ENCODE assay signal across 33 cellular contexts in genomic region chr22:43734370-43735005, GRCh38.
DNase-seq lines count a peak whose midpoint lies in the region; ATAC-seq and TF ChIP-seq lines count a peak whose summit lies in the region.
"Had no signal": no experiment of that assay in that cellular context is flagged by ENCODE, and none has a peak within 500 bp of the region (broad histone marks: within the 10 kb centered on the region; RNA-seq: fewer than 3 reads in every experiment).

No MANE protein-coding gene starts in this region.

- no peaks in the 10 kb centered on the region for H3K4me1 ChIP-seq in mesendoderm (ENCODE audit: control insufficient read depth, low read depth, low read length)
- H3K4me1 ChIP-seq: BLaER1 treated with 17β-estradiol and CSF1 and Interleukin-3, amounts not matched to agents 10 nM and 100 nM; colonic mucosa; heart right ventricle; lower lobe of right lung; stomach had no signal

- no peaks in the 10 kb centered on the region for H3K36me3 ChIP-seq in mesendoderm (ENCODE audit: control insufficient read depth, insufficient read depth, low read length)
- H3K36me3 ChIP-seq: BLaER1 treated with 17β-estradiol and CSF1 and Interleukin-3, amounts not matched to agents 10 nM and 100 nM; colonic mucosa; heart right ventricle; lower lobe of right lung; MG63; stomach; tibial nerve had no signal

- no peak overlapping the region for H3K27ac ChIP-seq in mesendoderm (ENCODE audit: low read depth, low read length)
- H3K27ac ChIP-seq: BLaER1 treated with 17β-estradiol and CSF1 and Interleukin-3, amounts not matched to agents 10 nM and 100 nM; colonic mucosa; HL-60; lower lobe of right lung; stomach had no signal

- H2BK120ac ChIP-seq in mesendoderm (ENCODE audit: low read depth, low read length) = no peak overlapping the region

- no peaks in the 10 kb centered on the region for H3K9me3 Mint-ChIP-seq in CD14-positive monocyte
- H3K9me3 Mint-ChIP-seq in activated CD8-positive, alpha-beta memory T cell treated with anti-CD3 and anti-CD28 coated beads, Interleukin-2, amount 10 ng/mL, durations not matched to agents 7 days and 5 days (ENCODE audit: low read depth) = no peaks in the 10 kb centered on the region
- H3K9me3 Mint-ChIP-seq: H9, natural killer cell had no signal

- CTCF ChIA-PET in activated CD8-positive, alpha-beta memory T cell treated with anti-CD3 and anti-CD28 coated beads, Interleukin-2, amount 10 ng/mL, durations not matched to agents 7 days and 5 days (lab: Charles Lee) = no interaction called here

- no peak overlapping the region for H2AK5ac ChIP-seq in mesendoderm (ENCODE audit: low read length)

- no peaks in the 10 kb centered on the region for H3K27me3 ChIP-seq in mesendoderm (ENCODE audit: insufficient read depth, low read length, poor library complexity)
- H3K27me3 ChIP-seq: BLaER1 treated with 17β-estradiol and CSF1 and Interleukin-3, amounts not matched to agents 10 nM and 100 nM; colonic mucosa; MG63; stomach; tibial nerve had no signal

- peak; percentile 31 for DNase-seq in Ammon's horn (ENCODE audit: low spot score)
- DNase-seq in LNCaP clone FGC (ENCODE audit: low read depth) = peak; percentile 66
- peak; percentile 20 for DNase-seq in dedifferentiated amniotic fluid mesenchymal stem cell (ENCODE audit: extremely low spot score)
- DNase-seq in mesendoderm = peak; percentile 16
- DNase-seq in NCI-H1930 (lab: John Stamatoyannopoulos, UW) = no peak
- DNase-seq in CD14-positive monocyte (ENCODE audit: low spot score) = no peak
- DNase-seq in activated CD8-positive, alpha-beta memory T cell treated with anti-CD3 and anti-CD28 coated beads, Interleukin-2, amount 10 ng/mL, durations not matched to agents 7 days and 5 days = no peak
- DNase-seq: activated CD4-positive, alpha-beta T cell treated with anti-CD3 and anti-CD28 coated beads for 4 hours; activated effector memory CD4-positive, alpha-beta T cell treated with Interleukin-2 at 50 U/mL for 16 hours; anterior cingulate cortex; colonic mucosa; COR-L47; effector memory CD4-positive, alpha-beta T cell; erythroblast; foreskin fibroblast; H9; heart right ventricle; KG1; kidney glomerular epithelial cell; lower lobe of right lung; MG63; natural killer cell; NCI-H1436 treated with DMSO at 0.1 percent for 48 hours; NCI-H510A treated with DMSO at 0.1 percent for 48 hours; stimulated activated CD4-positive, alpha-beta T cell treated with anti-CD3 and anti-CD28 coated beads, Interleukin-4, amount 100 ng/mL, for 1 hour; stomach; T-helper 9 cell had no signal

- no peaks in the 10 kb centered on the region for H3K79me1 ChIP-seq in mesendoderm (ENCODE audit: low read length)

- no peaks in the 10 kb centered on the region for H3K36me3 Mint-ChIP-seq in CD14-positive monocyte
- H3K36me3 Mint-ChIP-seq in activated CD8-positive, alpha-beta memory T cell treated with anti-CD3 and anti-CD28 coated beads, Interleukin-2, amount 10 ng/mL, durations not matched to agents 7 days and 5 days = no peaks in the 10 kb centered on the region
- H3K36me3 Mint-ChIP-seq: activated naive CD8-positive, alpha-beta T cell; natural killer cell had no signal

- no peak overlapping the region for H4K8ac ChIP-seq in mesendoderm (ENCODE audit: low read depth, low read length)

- no peak overlapping the region for H3K23ac ChIP-seq in mesendoderm (ENCODE audit: low read length)

- H3K4me3 ChIP-seq in LNCaP clone FGC (ENCODE audit: low read depth, low read length) (no peak overlapping the region), mesendoderm (ENCODE audit: low read length) (no peak overlapping the region)
- H3K4me3 ChIP-seq: BLaER1 treated with 17β-estradiol and CSF1 and Interleukin-3, amounts not matched to agents 10 nM and 100 nM; colonic mucosa; heart right ventricle; lower lobe of right lung; MG63; stomach; tibial nerve had no signal

- H2BK5ac ChIP-seq in mesendoderm (ENCODE audit: low read length) = no peak overlapping the region

- no peak overlapping the region for H3K27ac Mint-ChIP-seq in CD14-positive monocyte
- H3K27ac Mint-ChIP-seq in activated CD8-positive, alpha-beta memory T cell treated with anti-CD3 and anti-CD28 coated beads, Interleukin-2, amount 10 ng/mL, durations not matched to agents 7 days and 5 days = no peak overlapping the region
- H3K27ac Mint-ChIP-seq: activated naive CD8-positive, alpha-beta T cell; H9; natural killer cell had no signal

- H3K79me2 ChIP-seq in mesendoderm (ENCODE audit: control insufficient read depth, insufficient read depth, low read length) = no peaks in the 10 kb centered on the region

- no peaks in the 10 kb centered on the region for H3K4me1 Mint-ChIP-seq in CD14-positive monocyte
- no peaks in the 10 kb centered on the region for H3K4me1 Mint-ChIP-seq in activated CD8-positive, alpha-beta memory T cell treated with anti-CD3 and anti-CD28 coated beads, Interleukin-2, amount 10 ng/mL, durations not matched to agents 7 days and 5 days
- H3K4me1 Mint-ChIP-seq: H9, natural killer cell had no signal

- H2BK15ac ChIP-seq in mesendoderm (replicated peaks; ENCODE audit: low read depth) = no peak overlapping the region

- no peak overlapping the region for H3K4me2 ChIP-seq in mesendoderm (ENCODE audit: low read length)
- H3K4me2 ChIP-seq: BLaER1 treated with 17β-estradiol and CSF1 and Interleukin-3, amounts not matched to agents 10 nM and 100 nM had no signal

- WGBS in mesendoderm (ENCODE audit: extremely low coverage, insufficient coverage, low lambda C conversion rate) = no CpG with 5 or more reads among the region's 5 CpGs

- peaks cover 0 to 8% (median 4%) of the 10 kb centered on the region in 3 donors for H3K27me3 Mint-ChIP-seq in CD14-positive monocyte (ENCODE audit: low read depth in 3 of 3)
- peaks cover 3% of the 10 kb centered on the region for H3K27me3 Mint-ChIP-seq in activated CD8-positive, alpha-beta memory T cell treated with anti-CD3 and anti-CD28 coated beads, Interleukin-2, amount 10 ng/mL, durations not matched to agents 7 days and 5 days
- H3K27me3 Mint-ChIP-seq: activated naive CD8-positive, alpha-beta T cell had no signal

- H3K56ac ChIP-seq in mesendoderm (ENCODE audit: low read length) = no peak overlapping the region

- H3K4me3 Mint-ChIP-seq in CD14-positive monocyte = no peak overlapping the region
- H3K4me3 Mint-ChIP-seq in activated CD8-positive, alpha-beta memory T cell treated with anti-CD3 and anti-CD28 coated beads, Interleukin-2, amount 10 ng/mL, durations not matched to agents 7 days and 5 days = no peak overlapping the region
- H3K4me3 Mint-ChIP-seq: activated naive CD8-positive, alpha-beta T cell; H9; natural killer cell had no signal

- no peak overlapping the region for H4K5ac ChIP-seq in mesendoderm (ENCODE audit: low read length)

- H3K4ac ChIP-seq in mesendoderm (ENCODE audit: low read depth, low read length) = no peak overlapping the region

- no peak overlapping the region for H3K18ac ChIP-seq in mesendoderm (ENCODE audit: low read length)

- ATAC-seq in activated CD8-positive, alpha-beta memory T cell treated with anti-CD3 and anti-CD28 coated beads, Interleukin-2, amount 10 ng/mL, durations not matched to agents 7 days and 5 days = no peak
- ATAC-seq in HG03175 (IDR thresholded peaks at IDR 0.05; ENCODE audit: unreplicated experiment) = no peak
- ATAC-seq: heart right ventricle, lower lobe of right lung, natural killer cell, Panc1 had no signal

- intact Hi-C loops in CD14-positive monocyte (cut with micrococcal nuclease) = no loop called here

- H3K9ac ChIP-seq in mesendoderm (ENCODE audit: low read length) = no peak overlapping the region
- H3K9ac ChIP-seq: BLaER1 treated with 17β-estradiol and CSF1 and Interleukin-3, amounts not matched to agents 10 nM and 100 nM had no signal

- TF ChIP-seq CTCF in LNCaP clone FGC (IDR thresholded peaks at IDR 0.05; ENCODE audit: control insufficient read depth, extremely low read depth, insufficient read depth) (no peak), CD14-positive monocyte (IDR thresholded peaks at IDR 0.05) (no peak)

Comparison
In these comparisons a context has a peak if more than half of its experiments do, and no peak if none do; other contexts are left out.
1. DNase-seq: peak in Ammon's horn (single experiment), LNCaP clone FGC (single experiment), dedifferentiated amniotic fluid mesenchymal stem cell (single experiment) and mesendoderm (single experiment); none in NCI-H1930 (0 of 2), CD14-positive monocyte (single experiment) and activated CD8-positive, alpha-beta memory T cell treated with anti-CD3 and anti-CD28 coated beads, Interleukin-2, amount 10 ng/mL, durations not matched to agents 7 days and 5 days (single experiment).